Comparison of ENCODE assay signal across 7 cellular contexts in the genomic region with DNA sequence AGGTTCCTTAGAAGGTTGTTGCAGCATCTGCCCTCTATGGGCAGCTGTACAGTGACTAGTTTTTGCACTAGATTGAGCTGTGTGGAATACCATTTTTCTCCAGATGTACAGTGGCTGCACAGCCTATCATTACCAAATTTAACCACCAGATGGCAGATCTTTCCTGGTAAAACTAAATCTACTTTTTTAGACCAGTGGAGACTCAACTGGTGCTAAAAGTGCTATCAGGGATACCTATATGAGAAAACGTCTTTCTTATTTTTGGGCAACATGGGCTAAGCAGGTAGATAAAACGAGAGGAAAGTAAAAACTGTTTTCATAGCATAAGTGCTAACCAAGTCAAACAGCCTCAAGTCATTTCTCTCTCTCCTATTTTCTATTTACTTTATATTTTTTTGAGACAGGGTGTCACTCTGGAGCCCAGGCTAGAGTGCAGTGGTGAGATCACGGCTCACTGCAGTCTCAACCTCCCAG. TPM values are rescaled to one million over a fixed set of nuclear protein-coding genes. Genes with fewer than 3 reads are reported as not detected.
DNase-seq lines count a peak whose midpoint lies in the region; ATAC-seq and TF ChIP-seq lines count a peak whose summit lies in the region.

No MANE protein-coding gene starts in this region.

- TF ChIP-seq CTCF in PC-3 (conservative IDR thresholded peaks at IDR 0.05; ENCODE audit: low read depth, low read length): peak; percentile 91

- no peaks in the 10 kb centered on the region for H3K36me3 Mint-ChIP-seq in memory B cell
- no peaks in the 10 kb centered on the region for H3K36me3 Mint-ChIP-seq in activated CD4-positive, alpha-beta memory T cell treated with anti-CD3 and anti-CD28 coated beads, Interleukin-2, amount 10 ng/mL, durations not matched to agents 7 days and 5 days (ENCODE audit: low read depth)

- H3K27me3 Mint-ChIP-seq in memory B cell: no peaks in the 10 kb centered on the region
- H3K27me3 Mint-ChIP-seq in activated CD4-positive, alpha-beta memory T cell treated with anti-CD3 and anti-CD28 coated beads, Interleukin-2, amount 10 ng/mL, durations not matched to agents 7 days and 5 days: no peaks in the 10 kb centered on the region

- CTCF ChIA-PET in PC-3 (lab: Charles Lee): interaction anchor here (0.5 to 1.3 kb wide), 14 partner anchors 17 to 479 kb away, joined by 3 to 20 read pairs (median 4); no protein-coding TSS in a partner anchor
- CTCF ChIA-PET in activated CD4-positive, alpha-beta memory T cell treated with anti-CD3 and anti-CD28 coated beads, Interleukin-2, amount 10 ng/mL, durations not matched to agents 7 days and 5 days (lab: Charles Lee): interaction anchor here (0.8 to 1.8 kb wide), 8 partner anchors 8 to 1135 kb away, joined by 3 to 6 read pairs (median 3); no protein-coding TSS in a partner anchor

- peak overlapping the region; percentile 30 for H3K27ac ChIP-seq in Karpas-422 (ENCODE audit: low read length)
- H3K27ac ChIP-seq in PC-3 (ENCODE audit: low read length): no peak overlapping the region

- H3K9ac ChIP-seq in Karpas-422 (ENCODE audit: low read length) (no peak overlapping the region), PC-3 (ENCODE audit: low read length) (no peak overlapping the region)

- H3K4me2 ChIP-seq in Karpas-422 (ENCODE audit: low read depth, low read length, poor library complexity, severe bottlenecking): peak overlapping the region; percentile 41
- peak overlapping the region; percentile 5; the same call in 1 of the 2 replicates for H3K4me2 ChIP-seq in PC-3 (ENCODE audit: low read length)

- intact Hi-C loops in PC-3 (cut with micrococcal nuclease): loop anchor here (1.0 to 2.0 kb wide), 6 partner anchors 29 to 479 kb away; no protein-coding TSS in a partner anchor

- no peak overlapping the region for H3K4me3 Mint-ChIP-seq in memory B cell
- no peak overlapping the region for H3K4me3 Mint-ChIP-seq in activated CD4-positive, alpha-beta memory T cell treated with anti-CD3 and anti-CD28 coated beads, Interleukin-2, amount 10 ng/mL, durations not matched to agents 7 days and 5 days

- H3K9me2 ChIP-seq in Karpas-422 (replicated peaks; ENCODE audit: insufficient read depth, low read length) (no peaks in the 10 kb centered on the region), PC-3 (replicated peaks; ENCODE audit: low read length) (no peaks in the 10 kb centered on the region)

- POLR2A ChIA-PET in PC-3 (lab: Charles Lee; ENCODE audit: unreplicated experiment): no interaction called here
- POLR2A ChIA-PET in activated CD4-positive, alpha-beta memory T cell treated with anti-CD3 and anti-CD28 coated beads, Interleukin-2, amount 10 ng/mL, durations not matched to agents 7 days and 5 days (lab: Charles Lee): no interaction called here

- H3K27me3 ChIP-seq in Karpas-422 (ENCODE audit: low read length) (no peaks in the 10 kb centered on the region), PC-3 (ENCODE audit: low read length) (no peaks in the 10 kb centered on the region)

- no peaks in the 10 kb centered on the region for H4K20me1 ChIP-seq in Karpas-422 (ENCODE audit: insufficient read depth, low read depth, low read length)
- H4K20me1 ChIP-seq in PC-3 (ENCODE audit: low read length): no peaks in the 10 kb centered on the region

- H3F3A ChIP-seq in PC-3 (ENCODE audit: low read length, unreplicated experiment): peaks cover 6% of the 10 kb centered on the region

- peaks cover 2% of the 10 kb centered on the region for H3K4me1 Mint-ChIP-seq in memory B cell
- H3K4me1 Mint-ChIP-seq in activated CD4-positive, alpha-beta memory T cell treated with anti-CD3 and anti-CD28 coated beads, Interleukin-2, amount 10 ng/mL, durations not matched to agents 7 days and 5 days: no peaks in the 10 kb centered on the region

- H3K4me3 ChIP-seq in Karpas-422 (ENCODE audit: low read length) (no peak overlapping the region), PC-3 (ENCODE audit: low read length) (no peak overlapping the region)

- H3K9me3 Mint-ChIP-seq in memory B cell: no peaks in the 10 kb centered on the region
- no peaks in the 10 kb centered on the region for H3K9me3 Mint-ChIP-seq in activated CD4-positive, alpha-beta memory T cell treated with anti-CD3 and anti-CD28 coated beads, Interleukin-2, amount 10 ng/mL, durations not matched to agents 7 days and 5 days

- no TSS peak for BruUV-seq in PC-3 (replicated peaks; lab: Mats Ljungman, UMichigan)

- H3K79me2 ChIP-seq in Karpas-422 (ENCODE audit: low read length) (no peaks in the 10 kb centered on the region), PC-3 (ENCODE audit: low read length) (no peaks in the 10 kb centered on the region)

- no peak overlapping the region for H3K27ac Mint-ChIP-seq in memory B cell
- H3K27ac Mint-ChIP-seq in activated CD4-positive, alpha-beta memory T cell treated with anti-CD3 and anti-CD28 coated beads, Interleukin-2, amount 10 ng/mL, durations not matched to agents 7 days and 5 days: no peak overlapping the region

- H3K4me1 ChIP-seq in Karpas-422 (ENCODE audit: low read length) (peaks cover 39% of the 10 kb centered on the region), PC-3 (ENCODE audit: insufficient read depth, low read length) (peaks cover 29% of the 10 kb centered on the region)

- peak; percentile 76 for ATAC-seq in GM21528 (IDR thresholded peaks at IDR 0.05; ENCODE audit: low FRiP score, unreplicated experiment)
- ATAC-seq in PC-3: peak; percentile 92
- peak; percentile 82 for ATAC-seq in memory B cell (ENCODE audit: low read depth)

- H2AFZ ChIP-seq in Karpas-422 (ENCODE audit: low read length): no peak overlapping the region
- 0 out of 2 replicates have a peak overlapping the region, but pooled peaks have one; percentile 42 for H2AFZ ChIP-seq in PC-3 (ENCODE audit: low read length)

- H3K9me3 ChIP-seq in Karpas-422 (ENCODE audit: low read length): no peaks in the 10 kb centered on the region
- H3K9me3 ChIP-seq in PC-3 (ENCODE audit: low read length): no peaks in the 10 kb centered on the region

- no peaks in the 10 kb centered on the region for H3K36me3 ChIP-seq in Karpas-422 (ENCODE audit: insufficient read depth, low read length)
- H3K36me3 ChIP-seq in PC-3 (ENCODE audit: low read depth, low read length): no peaks in the 10 kb centered on the region

- peak; percentile 77 for DNase-seq in GM03348 (ENCODE audit: low spot score)
- DNase-seq in Karpas-422: peak; percentile 93
- peak; percentile 94 for DNase-seq in PC-3
- peak; percentile 75 for DNase-seq in dermis blood vessel endothelial cell
- peak; percentile 24 to 36 for DNase-seq in memory B cell (ENCODE audit: low spot score in 2 of 2)
- DNase-seq in activated CD4-positive, alpha-beta memory T cell treated with anti-CD3 and anti-CD28 coated beads, Interleukin-2, amount 10 ng/mL, durations not matched to agents 7 days and 5 days: no peak

RNA-seq across cellular contexts. Expression of a gene that starts 21.2 kb away (rescaled TPM):
- 0.07 TPM in 1 of 2 replicates, not detected in the other for total RNA-seq in Karpas-422 (2014; rRNA removed; shearing (Covaris generic); ENCODE audit: low replicate concordance)
- total RNA-seq in PC-3 (2014; rRNA removed) (0.12 and 0.66 TPM in 2 replicates), dermis blood vessel endothelial cell (under 0.01 and 0.05 TPM in 2 replicates)
- total RNA-seq in activated CD4-positive, alpha-beta memory T cell treated with anti-CD3 and anti-CD28 coated beads, Interleukin-2, amount 10 ng/mL, durations not matched to agents 7 days and 5 days: not detected

RNA-seq across cellular contexts. Expression of a gene that starts 55.1 kb away (rescaled TPM):
- not detected in 2 replicates for total RNA-seq in Karpas-422 (2014; rRNA removed; shearing (Covaris generic); ENCODE audit: low replicate concordance)
- total RNA-seq in PC-3 (2014; rRNA removed) (not detected in 2 replicates), dermis blood vessel endothelial cell (not detected in 2 replicates)
- not detected for total RNA-seq in activated CD4-positive, alpha-beta memory T cell treated with anti-CD3 and anti-CD28 coated beads, Interleukin-2, amount 10 ng/mL, durations not matched to agents 7 days and 5 days
